In genomic region chr14:103714063-103714724, GRCh38 we compare ENCODE assay signal across 11 cellular contexts. TPM values are rescaled to one million over a fixed set of nuclear protein-coding genes. Genes with fewer than 3 reads are reported as not detected.
DNase-seq lines count a peak whose midpoint lies in the region; ATAC-seq, FAIRE-seq and TF ChIP-seq lines count a peak whose summit lies in the region.
"Had no signal": no experiment of that assay in that cellular context is flagged by ENCODE, and none has a peak within 500 bp of the region (broad histone marks: within the 10 kb centered on the region; RNA-seq: fewer than 3 reads in every experiment).

No MANE protein-coding gene starts in this region.

- no peak overlapping the region for H4K5ac ChIP-seq in H1 (ENCODE audit: insufficient read length, low read depth, low read length)

- TF ChIP-seq CTCF in H1 (IDR thresholded peaks at IDR 0.05; ENCODE audit: control extremely low read depth in 1 of 3, insufficient read depth in 1 of 3, low read depth in 1 of 3, low read length in 3 of 3): no peak

- CTCF ChIA-PET in H1 (lab: Charles Lee; ENCODE audit: partially characterized antibody): interaction anchor here (0.6 to 1.9 kb wide), 3 partner anchors 15 to 195 kb away, joined by 3 to 8 read pairs (median 3); no protein-coding TSS in a partner anchor

- peaks cover 20% of the 10 kb centered on the region for H3K79me1 ChIP-seq in H1 (ENCODE audit: low read depth, low read length)
- peaks cover 5% of the 10 kb centered on the region for H3K79me1 ChIP-seq in trophoblast cell (ENCODE audit: low read length)

- H3K4me1 ChIP-seq in NT2/D1 (ENCODE audit: insufficient read depth, insufficient read length) (peaks cover 14% of the 10 kb centered on the region), H1 (replicated peaks in 1 of 4; ENCODE audit: control insufficient read depth in 3 of 4, insufficient read depth in 4 of 4, low read length in 3 of 4) (peaks cover 0 to 17% (median 8%) of the 10 kb centered on the region in 4 experiments; a peak in 6 of 7 replicates), trophoblast cell (ENCODE audit: control insufficient read depth in 1 of 2, insufficient read depth in 2 of 2, low read length in 2 of 2) (peaks cover 7 to 18% of the 10 kb centered on the region in 2 experiments)

- no peak overlapping the region for H2BK15ac ChIP-seq in H1 (ENCODE audit: low read length)

- H3K9me3 ChIP-seq in NT2/D1 (ENCODE audit: insufficient read depth, low read length) (no peaks in the 10 kb centered on the region), H1 (ENCODE audit: insufficient read depth in 2 of 2, low read depth in 1 of 2, low read length in 1 of 2) (no peaks in the 10 kb centered on the region), trophoblast cell (ENCODE audit: insufficient read depth, low read depth, low read length) (no peaks in the 10 kb centered on the region)
- H3K9me3 ChIP-seq: pancreas, testis had no signal

- H4K91ac ChIP-seq in H1 (replicated peaks; ENCODE audit: insufficient read length, low read length) (no peak overlapping the region), trophoblast cell (ENCODE audit: low read depth, low read length) (no peak overlapping the region)

- H2BK120ac ChIP-seq in H1 (replicated peaks; ENCODE audit: low read depth, low read length) (no peak overlapping the region), trophoblast cell (ENCODE audit: insufficient read depth, low read length, poor library complexity) (no peak overlapping the region)

- 81% methylated on average over 15 of the region's 16 CpGs; no CpG with 5 or more reads in 1 of the 2 experiments for WGBS in H1 (ENCODE audit: extremely low coverage in 1 of 2, insufficient coverage in 1 of 2, insufficient read length in 1 of 2, insufficient replicate concordance in 2 of 2, low coverage in 1 of 2, low lambda C conversion rate in 2 of 2, missing lambda C conversion rate in 1 of 2), 2 experiments
- WGBS in trophoblast cell (ENCODE audit: extremely low coverage, insufficient coverage, insufficient read length): no CpG with 5 or more reads among the region's 16 CpGs

- peaks cover 0 to 42% of the 10 kb centered on the region in 2 experiments; a peak in 3 of 4 replicates for H3K79me2 ChIP-seq in H1 (ENCODE audit: control insufficient read depth in 1 of 2, insufficient read depth in 2 of 2, low read length in 2 of 2)
- H3K79me2 ChIP-seq in trophoblast cell (ENCODE audit: control insufficient read depth, insufficient read depth, low read length, poor library complexity): peaks cover 14% of the 10 kb centered on the region

- H3K4me3 ChIP-seq in GM08714 (ENCODE audit: low read length) (peak overlapping the region; percentile 88), NT2/D1 (ENCODE audit: insufficient read length, low read depth) (peak overlapping the region; percentile 76), H1 (ENCODE audit: extremely low read depth in 1 of 4, insufficient read depth in 2 of 4, low read depth in 3 of 4, low read length in 4 of 4) (peak overlapping the region; percentile 26 to 86 (median 72)), trophoblast cell (ENCODE audit: low read depth, low read length) (no peak overlapping the region)

- TF ChIP-seq POLR2A in H1 (IDR thresholded peaks at IDR 0.05; ENCODE audit: control extremely low read depth in 1 of 2, low read depth in 2 of 2, low read length in 2 of 2): 0 out of 3 replicates have a peak, but pooled peaks of 1 of the 2 experiments have one; percentile 2

- no peak overlapping the region for H2AK5ac ChIP-seq in H1 (ENCODE audit: low read depth, low read length)
- no peak overlapping the region for H2AK5ac ChIP-seq in trophoblast cell (ENCODE audit: low read length)

- peaks cover 14 to 45% of the 10 kb centered on the region in 2 experiments for H4K20me1 ChIP-seq in H1 (replicated peaks in 1 of 2; ENCODE audit: control insufficient read depth in 1 of 2, insufficient read depth in 2 of 2, low read length in 2 of 2)

- peak overlapping the region; percentile 55 to 72 for H3K4me2 ChIP-seq in H1 (ENCODE audit: insufficient read depth in 1 of 2, low read depth in 2 of 2, low read length in 2 of 2)
- peak overlapping the region; percentile 11 for H3K4me2 ChIP-seq in trophoblast cell (ENCODE audit: low read length)

- H3K23me2 ChIP-seq in H1 (ENCODE audit: low read depth, low read length): peaks cover 4% of the 10 kb centered on the region; the same call in 1 of the 2 replicates

- H3K27me3 ChIP-seq in NT2/D1 (ENCODE audit: insufficient read depth, insufficient read length) (no peaks in the 10 kb centered on the region), H1 (replicated peaks in 1 of 4; ENCODE audit: control insufficient read depth in 3 of 4, extremely low read depth in 1 of 4, insufficient read depth in 3 of 4, low read length in 3 of 4) (no peaks in the 10 kb centered on the region), trophoblast cell (ENCODE audit: insufficient read depth, low read length) (no peaks in the 10 kb centered on the region)
- H3K27me3 ChIP-seq: pancreas, testis had no signal

- no peak overlapping the region for H3K27ac ChIP-seq in H1 (ENCODE audit: low read depth, low read length)
- H3K27ac ChIP-seq in trophoblast cell (ENCODE audit: low read depth, low read length): no peak overlapping the region

- no peak overlapping the region for H2BK5ac ChIP-seq in H1 (ENCODE audit: low read depth, low read length)
- no peak overlapping the region for H2BK5ac ChIP-seq in trophoblast cell (ENCODE audit: low read depth, low read length, poor library complexity)

- TF ChIP-seq RAD21 in H1 (IDR thresholded peaks at IDR 0.05 in 1 of 2, conservative IDR thresholded peaks at IDR 0.05 in 1 of 2; ENCODE audit: low read depth in 2 of 2, low read length in 2 of 2): no peak

- H3K18ac ChIP-seq in H1 (ENCODE audit: extremely low read depth, low read length) (no peak overlapping the region), trophoblast cell (ENCODE audit: low read length) (no peak overlapping the region)

- ATAC-seq in GM19351 (IDR thresholded peaks at IDR 0.05; ENCODE audit: unreplicated experiment): no peak

- no peak overlapping the region for H3K23ac ChIP-seq in H1 (ENCODE audit: insufficient read length)
- H3K23ac ChIP-seq in trophoblast cell (ENCODE audit: low read length): no peak overlapping the region

- H3K56ac ChIP-seq in H1 (replicated peaks; ENCODE audit: insufficient read length, low read depth, low read length): no peak overlapping the region

- H4K8ac ChIP-seq in H1 (ENCODE audit: extremely low read depth, insufficient read depth, low read length) (no peak overlapping the region), trophoblast cell (ENCODE audit: low read depth, low read length) (no peak overlapping the region)

- H2BK12ac ChIP-seq in H1 (ENCODE audit: low read depth, low read length) (no peak overlapping the region), trophoblast cell (ENCODE audit: low read length) (no peak overlapping the region)

- H3K4ac ChIP-seq in H1 (replicated peaks; ENCODE audit: insufficient read length, low read depth, low read length) (peak overlapping the region; percentile 54), trophoblast cell (ENCODE audit: low read depth, low read length) (peak overlapping the region; percentile 10)

- no peak overlapping the region for H4K12ac ChIP-seq in trophoblast cell (ENCODE audit: low read depth, low read length)

- no peak for TF ChIP-seq EP300 in H1 (IDR thresholded peaks at IDR 0.05; ENCODE audit: borderline replicate concordance in 1 of 2, low read depth in 2 of 2, low read length in 2 of 2)

- DNase-seq in NT2/D1 (ENCODE audit: low read depth, low spot score) (no peak), H1 (ENCODE audit: low read depth in 1 of 2, low spot score in 2 of 2) (no peak), trophoblast cell (no peak), retina (no peak), DMS53 (lab: John Stamatoyannopoulos, UW) (no peak)
- no peak for DNase-seq in effector CD4-positive, alpha-beta T cell
- DNase-seq: cerebellar nuclear complex, testis had no signal

- no peak overlapping the region for H2AFZ ChIP-seq in H1 (ENCODE audit: low read length)
- H2AFZ ChIP-seq in trophoblast cell (ENCODE audit: insufficient read depth, low read length, poor library complexity): no peak overlapping the region

- H3K14ac ChIP-seq in H1 (ENCODE audit: insufficient read length) (no peak overlapping the region), trophoblast cell (ENCODE audit: low read length) (no peak overlapping the region)

- H3K9ac ChIP-seq in NT2/D1 (ENCODE audit: insufficient read length, low read depth) (peak overlapping the region; percentile 67), H1 (replicated peaks in 1 of 4; ENCODE audit: extremely low read depth in 1 of 4, low read depth in 3 of 4, low read length in 3 of 4) (no peak overlapping the region; a peak in 5 of 7 replicates), trophoblast cell (ENCODE audit: low read length) (no peak overlapping the region)

- FAIRE-seq in H1 (lab: Jason Lieb, UNC): no peak
- FAIRE-seq: pancreas had no signal

- H3K36me3 ChIP-seq in NT2/D1 (ENCODE audit: insufficient read depth, insufficient read length, low read length) (peaks cover 55% of the 10 kb centered on the region), H1 (ENCODE audit: control insufficient read depth in 2 of 4, insufficient read depth in 4 of 4, low read length in 3 of 4) (peaks cover 0 to 15% (median 6%) of the 10 kb centered on the region in 4 experiments; a peak in 5 of 8 replicates), trophoblast cell (ENCODE audit: control insufficient read depth in 1 of 2, insufficient read depth in 2 of 2, low read length in 2 of 2) (peaks cover 15 to 17% of the 10 kb centered on the region in 2 experiments)
- H3K36me3 ChIP-seq: pancreas had no signal

- POLR2A ChIA-PET in H1 (lab: Charles Lee; ENCODE audit: partially characterized antibody): interaction anchor here (0.8 to 2.0 kb wide), 4 partner anchors 12 to 21 kb away, joined by 3 to 8 read pairs (median 6); no protein-coding TSS in a partner anchor

- no peak overlapping the region for H2BK20ac ChIP-seq in H1 (ENCODE audit: low read length)

RNA-seq across cellular contexts. Expression of gene XRCC3, which starts 1.1 kb away (rescaled TPM):
- 41.7 and 41.8 TPM in 2 replicates for total RNA-seq in H1 (2021; fragmentation: NEBNext Ultra II Directional; extraction: Animal tissue kit (Norgen Biotek cat#: 25700))
- polyA plus RNA-seq in H1 (2011; rRNA removed): 36.9 and 51.2 TPM in 2 replicates
- polyA plus RNA-seq in H1 (2011; cell fraction: cytosol; rRNA removed): 44.6 TPM
- 72.6 TPM for polyA plus RNA-seq in H1 (2011; cell fraction: nucleus; rRNA removed)
- 29.9 to 39.9 TPM (median 33.4 TPM) in 4 replicates for polyA plus RNA-seq in H1 (2012, experiment 1 of 2)
- polyA plus RNA-seq in H1 (2012, experiment 2 of 2): 49.6 TPM
- 34.4 TPM for polyA plus RNA-seq in H1 (2013, experiment 1 of 2)
- polyA plus RNA-seq in H1 (2013, experiment 2 of 2): 29.7 TPM
- polyA minus RNA-seq in H1 (2011; rRNA and poly(A)+ RNA removed): 23.0 and 28.4 TPM in 2 replicates
- polyA minus RNA-seq in H1 (2011; cell fraction: cytosol; rRNA and poly(A)+ RNA removed): 27.0 TPM
- 33.4 TPM for polyA minus RNA-seq in H1 (2011; cell fraction: nucleus; rRNA and poly(A)+ RNA removed)
- polyA plus RNA-seq in trophoblast cell (2013): 10.1 and 11.7 TPM in 2 replicates

RNA-seq across cellular contexts. Expression of gene ZFYVE21, which starts 1.4 kb away (rescaled TPM):
- 44.3 and 53.4 TPM in 2 replicates for total RNA-seq in H1 (2021; fragmentation: NEBNext Ultra II Directional; extraction: Animal tissue kit (Norgen Biotek cat#: 25700))
- 127 and 143 TPM in 2 replicates for polyA plus RNA-seq in H1 (2011; rRNA removed)
- 90.7 TPM for polyA plus RNA-seq in H1 (2011; cell fraction: cytosol; rRNA removed)
- polyA plus RNA-seq in H1 (2011; cell fraction: nucleus; rRNA removed): 120 TPM
- 47.7 to 65.8 TPM (median 61.0 TPM) in 4 replicates for polyA plus RNA-seq in H1 (2012, experiment 1 of 2)
- polyA plus RNA-seq in H1 (2012, experiment 2 of 2): 24.4 TPM
- 43.0 TPM for polyA plus RNA-seq in H1 (2013, experiment 1 of 2)
- 40.6 TPM for polyA plus RNA-seq in H1 (2013, experiment 2 of 2)
- 31.5 and 34.8 TPM in 2 replicates for polyA minus RNA-seq in H1 (2011; rRNA and poly(A)+ RNA removed)
- 34.2 TPM for polyA minus RNA-seq in H1 (2011; cell fraction: cytosol; rRNA and poly(A)+ RNA removed)
- polyA minus RNA-seq in H1 (2011; cell fraction: nucleus; rRNA and poly(A)+ RNA removed): 39.4 TPM
- 49.1 and 50.0 TPM in 2 replicates for polyA plus RNA-seq in trophoblast cell (2013)
